Comparison of ENCODE assay signal across 22 cellular contexts in genomic region chr1:240237305-240237721, GRCh38.
DNase-seq lines count a peak whose midpoint lies in the region; TF ChIP-seq lines count a peak whose summit lies in the region.
"Had no signal": no experiment of that assay in that cellular context is flagged by ENCODE, and none has a peak within 500 bp of the region (broad histone marks: within the 10 kb centered on the region; RNA-seq: fewer than 3 reads in every experiment).

No MANE protein-coding gene starts in this region.

- H3K27me3 ChIP-seq in ACC112 (ENCODE audit: insufficient read depth, low read length), result no peaks in the 10 kb centered on the region
- no peaks in the 10 kb centered on the region for H3K27me3 ChIP-seq in adipocyte (replicated peaks; ENCODE audit: control insufficient read depth, insufficient read depth, low read length)
- H3K27me3 ChIP-seq: vagina had no signal

- H3K27ac ChIP-seq in ACC112 (ENCODE audit: low read depth, low read length), result peak overlapping the region; percentile 92
- H3K27ac ChIP-seq: vagina, VCaP had no signal

- peak overlapping the region; percentile 6 for H3K9ac ChIP-seq in adipocyte (ENCODE audit: low read length)

- peak; percentile 62 for DNase-seq in GM04503 (ENCODE audit: low read depth)
- peak; percentile 69 for DNase-seq in adipocyte (ENCODE audit: low read depth)
- DNase-seq in foreskin fibroblast, result peak; percentile 82 to 84
- DNase-seq in HuH-7.5 (ENCODE audit: low spot score), result no peak
- no peak for DNase-seq in stimulated activated CD4-positive, alpha-beta T cell treated with anti-CD3 and anti-CD28 coated beads, Interleukin-2, amount 100 ng/mL, for 48 hours
- DNase-seq in anterior cingulate cortex (lab: John Stamatoyannopoulos, UW), result no peak
- no peak for DNase-seq in germinal center (ENCODE audit: low spot score)
- DNase-seq: activated CD4-positive, alpha-beta T cell treated with anti-CD3 and anti-CD28 coated beads, Interleukin-2, amount 50 U/mL, for 48 hours; activated naive CD4-positive, alpha-beta T cell treated with anti-CD3 and anti-CD28 coated beads for 36 hours; cortex of kidney; DND-41; left colon; MM.1S; NCI-H1436 treated with DMSO at 0.1 percent for 48 hours; NCI-H2171; NCI-H774; OCI-M1; SHP77 treated with DMSO at 0.1 percent for 48 hours; T-helper 17 cell had no signal

- H3K4me3 ChIP-seq in ACC112 (ENCODE audit: low read depth, low read length) (no peak overlapping the region), adipocyte (ENCODE audit: low read length) (no peak overlapping the region), foreskin fibroblast (ENCODE audit: low read depth in 1 of 2, low read length in 2 of 2) (no peak overlapping the region)
- H3K4me3 ChIP-seq: vagina had no signal

- no peaks in the 10 kb centered on the region for H3K9me3 ChIP-seq in adipocyte (ENCODE audit: control insufficient read depth, low read length)
- H3K9me3 ChIP-seq: vagina had no signal

- no peak for TF ChIP-seq CTCF in foreskin fibroblast (IDR thresholded peaks at IDR 0.05; ENCODE audit: low read depth, low read length)

- H2AFZ ChIP-seq in ACC112 (ENCODE audit: low read length, unreplicated experiment), result peak overlapping the region; percentile 40

- H3K4me1 ChIP-seq in ACC112 (ENCODE audit: control insufficient read depth, insufficient read depth, low read length, unreplicated experiment) (peaks cover 50% of the 10 kb centered on the region), adipocyte (ENCODE audit: control insufficient read depth, insufficient read depth, low read length) (peaks cover 46% of the 10 kb centered on the region)
- H3K4me1 ChIP-seq: vagina had no signal

- H3K79me2 ChIP-seq in ACC112 (ENCODE audit: control insufficient read depth, insufficient read depth, low read length, unreplicated experiment), result no peaks in the 10 kb centered on the region

- H3K36me3 ChIP-seq in ACC112 (ENCODE audit: insufficient read depth, low read length), result 0 out of 2 replicates have a peak, but pooled peaks cover 3% of the 10 kb centered on the region
- no peaks in the 10 kb centered on the region for H3K36me3 ChIP-seq in adipocyte (ENCODE audit: control insufficient read depth, insufficient read depth, low read length, severe bottlenecking)
- H3K36me3 ChIP-seq: vagina had no signal

Comparison
In these comparisons a context has a peak if more than half of its experiments do, and no peak if none do; other contexts are left out.
1. DNase-seq: peak in GM04503 (single experiment), adipocyte (single experiment) and foreskin fibroblast (2 of 2); none in HuH-7.5 (single experiment), stimulated activated CD4-positive, alpha-beta T cell treated with anti-CD3 and anti-CD28 coated beads, Interleukin-2, amount 100 ng/mL, for 48 hours (0 of 2), anterior cingulate cortex (0 of 58) and germinal center (single experiment).